ENCODE assay signal across 3 cellular contexts in the genomic region with DNA sequence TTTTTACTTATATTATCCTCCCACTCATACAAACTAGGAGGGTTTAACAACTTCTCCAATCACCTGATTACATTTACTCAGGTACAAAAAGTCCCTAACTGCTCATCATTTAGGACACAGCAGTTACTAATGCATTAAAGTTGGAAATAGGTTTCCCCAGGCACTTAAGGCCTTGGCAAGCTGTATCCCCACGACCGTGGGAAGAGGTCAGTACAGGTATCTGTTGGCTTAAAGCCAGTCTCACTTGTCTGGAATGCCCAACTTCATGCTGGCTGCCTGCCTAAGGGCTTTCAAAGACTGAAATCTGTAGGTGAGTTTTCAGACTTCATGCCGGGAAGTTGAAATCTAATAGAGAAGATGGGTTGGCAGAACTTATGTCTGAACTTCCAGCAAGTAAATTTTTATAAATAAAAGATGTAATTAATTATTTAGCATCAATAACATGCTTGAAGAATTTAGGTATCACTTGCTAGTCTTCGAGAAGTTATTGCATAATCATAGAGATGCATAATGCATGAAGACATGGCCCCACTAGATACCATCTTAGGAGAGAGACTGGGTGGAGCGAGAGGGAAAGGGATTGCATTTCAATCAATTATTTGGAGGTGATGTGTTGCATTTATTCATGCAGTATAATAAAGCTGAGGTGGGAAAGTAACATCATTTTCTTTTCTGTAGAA.
TF ChIP-seq lines count a peak whose summit lies in the region.

No MANE protein-coding gene starts in this region.

TF ChIP-seq in SK-N-SH, 30 proteins besides CTCF, POLR2A, EP300 and RAD21:
- TF ChIP-seq CHD2 (IDR thresholded peaks at IDR 0.05; ENCODE audit: low read length, partially characterized antibody) = no peak
- TF ChIP-seq MXI1 (IDR thresholded peaks at IDR 0.05; ENCODE audit: low read depth, low read length) = no peak
- TF ChIP-seq YY1 (IDR thresholded peaks at IDR 0.05; ENCODE audit: low read depth) = no peak
- TF ChIP-seq JUND (IDR thresholded peaks at IDR 0.05) = no peak
- no peak for TF ChIP-seq NRF1 (IDR thresholded peaks at IDR 0.05; ENCODE audit: low read depth, low read length)
- no peak for TF ChIP-seq FOXJ3 (CRISPR knock-in tag; IDR thresholded peaks at IDR 0.05)
- TF ChIP-seq, protein P1, sequence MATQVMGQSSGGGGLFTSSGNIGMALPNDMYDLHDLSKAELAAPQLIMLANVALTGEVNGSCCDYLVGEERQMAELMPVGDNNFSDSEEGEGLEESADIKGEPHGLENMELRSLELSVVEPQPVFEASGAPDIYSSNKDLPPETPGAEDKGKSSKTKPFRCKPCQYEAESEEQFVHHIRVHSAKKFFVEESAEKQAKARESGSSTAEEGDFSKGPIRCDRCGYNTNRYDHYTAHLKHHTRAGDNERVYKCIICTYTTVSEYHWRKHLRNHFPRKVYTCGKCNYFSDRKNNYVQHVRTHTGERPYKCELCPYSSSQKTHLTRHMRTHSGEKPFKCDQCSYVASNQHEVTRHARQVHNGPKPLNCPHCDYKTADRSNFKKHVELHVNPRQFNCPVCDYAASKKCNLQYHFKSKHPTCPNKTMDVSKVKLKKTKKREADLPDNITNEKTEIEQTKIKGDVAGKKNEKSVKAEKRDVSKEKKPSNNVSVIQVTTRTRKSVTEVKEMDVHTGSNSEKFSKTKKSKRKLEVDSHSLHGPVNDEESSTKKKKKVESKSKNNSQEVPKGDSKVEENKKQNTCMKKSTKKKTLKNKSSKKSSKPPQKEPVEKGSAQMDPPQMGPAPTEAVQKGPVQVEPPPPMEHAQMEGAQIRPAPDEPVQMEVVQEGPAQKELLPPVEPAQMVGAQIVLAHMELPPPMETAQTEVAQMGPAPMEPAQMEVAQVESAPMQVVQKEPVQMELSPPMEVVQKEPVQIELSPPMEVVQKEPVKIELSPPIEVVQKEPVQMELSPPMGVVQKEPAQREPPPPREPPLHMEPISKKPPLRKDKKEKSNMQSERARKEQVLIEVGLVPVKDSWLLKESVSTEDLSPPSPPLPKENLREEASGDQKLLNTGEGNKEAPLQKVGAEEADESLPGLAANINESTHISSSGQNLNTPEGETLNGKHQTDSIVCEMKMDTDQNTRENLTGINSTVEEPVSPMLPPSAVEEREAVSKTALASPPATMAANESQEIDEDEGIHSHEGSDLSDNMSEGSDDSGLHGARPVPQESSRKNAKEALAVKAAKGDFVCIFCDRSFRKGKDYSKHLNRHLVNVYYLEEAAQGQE (IDR thresholded peaks at IDR 0.05; ENCODE audit: low read depth, low read length) = no peak
- TF ChIP-seq, protein P2, sequence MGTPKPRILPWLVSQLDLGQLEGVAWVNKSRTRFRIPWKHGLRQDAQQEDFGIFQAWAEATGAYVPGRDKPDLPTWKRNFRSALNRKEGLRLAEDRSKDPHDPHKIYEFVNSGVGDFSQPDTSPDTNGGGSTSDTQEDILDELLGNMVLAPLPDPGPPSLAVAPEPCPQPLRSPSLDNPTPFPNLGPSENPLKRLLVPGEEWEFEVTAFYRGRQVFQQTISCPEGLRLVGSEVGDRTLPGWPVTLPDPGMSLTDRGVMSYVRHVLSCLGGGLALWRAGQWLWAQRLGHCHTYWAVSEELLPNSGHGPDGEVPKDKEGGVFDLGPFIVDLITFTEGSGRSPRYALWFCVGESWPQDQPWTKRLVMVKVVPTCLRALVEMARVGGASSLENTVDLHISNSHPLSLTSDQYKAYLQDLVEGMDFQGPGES (IDR thresholded peaks at IDR 0.05; ENCODE audit: low read depth, low read length) = no peak
- TF ChIP-seq, protein P3, sequence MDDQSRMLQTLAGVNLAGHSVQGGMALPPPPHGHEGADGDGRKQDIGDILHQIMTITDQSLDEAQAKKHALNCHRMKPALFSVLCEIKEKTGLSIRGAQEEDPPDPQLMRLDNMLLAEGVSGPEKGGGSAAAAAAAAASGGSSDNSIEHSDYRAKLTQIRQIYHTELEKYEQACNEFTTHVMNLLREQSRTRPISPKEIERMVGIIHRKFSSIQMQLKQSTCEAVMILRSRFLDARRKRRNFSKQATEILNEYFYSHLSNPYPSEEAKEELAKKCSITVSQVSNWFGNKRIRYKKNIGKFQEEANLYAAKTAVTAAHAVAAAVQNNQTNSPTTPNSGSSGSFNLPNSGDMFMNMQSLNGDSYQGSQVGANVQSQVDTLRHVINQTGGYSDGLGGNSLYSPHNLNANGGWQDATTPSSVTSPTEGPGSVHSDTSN (IDR thresholded peaks at IDR 0.05) = no peak

TF ChIP-seq in SK-N-SH treated with all-trans-retinoic acid at 6 μM for 48 hours, 23 proteins besides CTCF, POLR2A, EP300 and RAD21 (continues in another document):
- no peak for TF ChIP-seq ZNF8 (CRISPR knock-in tag; IDR thresholded peaks at IDR 0.05)
- TF ChIP-seq ARNTL (CRISPR knock-in tag; IDR thresholded peaks at IDR 0.05; ENCODE audit: borderline replicate concordance, low read depth) = no peak
- TF ChIP-seq ZC3H10 (CRISPR knock-in tag; IDR thresholded peaks at IDR 0.05) = no peak
- no peak for TF ChIP-seq GLIS3 (CRISPR knock-in tag; IDR thresholded peaks at IDR 0.05)
- TF ChIP-seq RARB (CRISPR knock-in tag; IDR thresholded peaks at IDR 0.05) = no peak
- no peak for TF ChIP-seq OSR1 (CRISPR knock-in tag; IDR thresholded peaks at IDR 0.05)
- no peak for TF ChIP-seq ZNF70 (CRISPR knock-in tag; IDR thresholded peaks at IDR 0.05)
- no peak for TF ChIP-seq ISL1 (CRISPR knock-in tag; IDR thresholded peaks at IDR 0.05)
- TF ChIP-seq, protein P4, sequence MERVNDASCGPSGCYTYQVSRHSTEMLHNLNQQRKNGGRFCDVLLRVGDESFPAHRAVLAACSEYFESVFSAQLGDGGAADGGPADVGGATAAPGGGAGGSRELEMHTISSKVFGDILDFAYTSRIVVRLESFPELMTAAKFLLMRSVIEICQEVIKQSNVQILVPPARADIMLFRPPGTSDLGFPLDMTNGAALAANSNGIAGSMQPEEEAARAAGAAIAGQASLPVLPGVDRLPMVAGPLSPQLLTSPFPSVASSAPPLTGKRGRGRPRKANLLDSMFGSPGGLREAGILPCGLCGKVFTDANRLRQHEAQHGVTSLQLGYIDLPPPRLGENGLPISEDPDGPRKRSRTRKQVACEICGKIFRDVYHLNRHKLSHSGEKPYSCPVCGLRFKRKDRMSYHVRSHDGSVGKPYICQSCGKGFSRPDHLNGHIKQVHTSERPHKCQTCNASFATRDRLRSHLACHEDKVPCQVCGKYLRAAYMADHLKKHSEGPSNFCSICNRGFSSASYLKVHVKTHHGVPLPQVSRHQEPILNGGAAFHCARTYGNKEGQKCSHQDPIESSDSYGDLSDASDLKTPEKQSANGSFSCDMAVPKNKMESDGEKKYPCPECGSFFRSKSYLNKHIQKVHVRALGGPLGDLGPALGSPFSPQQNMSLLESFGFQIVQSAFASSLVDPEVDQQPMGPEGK (CRISPR knock-in tag; IDR thresholded peaks at IDR 0.05; ENCODE audit: borderline replicate concordance) = no peak
- TF ChIP-seq, protein P5, sequence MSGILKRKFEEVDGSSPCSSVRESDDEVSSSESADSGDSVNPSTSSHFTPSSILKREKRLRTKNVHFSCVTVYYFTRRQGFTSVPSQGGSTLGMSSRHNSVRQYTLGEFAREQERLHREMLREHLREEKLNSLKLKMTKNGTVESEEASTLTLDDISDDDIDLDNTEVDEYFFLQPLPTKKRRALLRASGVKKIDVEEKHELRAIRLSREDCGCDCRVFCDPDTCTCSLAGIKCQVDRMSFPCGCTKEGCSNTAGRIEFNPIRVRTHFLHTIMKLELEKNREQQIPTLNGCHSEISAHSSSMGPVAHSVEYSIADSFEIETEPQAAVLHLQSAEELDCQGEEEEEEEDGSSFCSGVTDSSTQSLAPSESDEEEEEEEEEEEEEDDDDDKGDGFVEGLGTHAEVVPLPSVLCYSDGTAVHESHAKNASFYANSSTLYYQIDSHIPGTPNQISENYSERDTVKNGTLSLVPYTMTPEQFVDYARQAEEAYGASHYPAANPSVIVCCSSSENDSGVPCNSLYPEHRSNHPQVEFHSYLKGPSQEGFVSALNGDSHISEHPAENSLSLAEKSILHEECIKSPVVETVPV (CRISPR knock-in tag; IDR thresholded peaks at IDR 0.05) = no peak
- no peak for TF ChIP-seq PPARA (CRISPR knock-in tag; IDR thresholded peaks at IDR 0.05; ENCODE audit: borderline replicate concordance)
- TF ChIP-seq ESRRG (CRISPR knock-in tag; IDR thresholded peaks at IDR 0.05) = no peak
- TF ChIP-seq, protein P6, sequence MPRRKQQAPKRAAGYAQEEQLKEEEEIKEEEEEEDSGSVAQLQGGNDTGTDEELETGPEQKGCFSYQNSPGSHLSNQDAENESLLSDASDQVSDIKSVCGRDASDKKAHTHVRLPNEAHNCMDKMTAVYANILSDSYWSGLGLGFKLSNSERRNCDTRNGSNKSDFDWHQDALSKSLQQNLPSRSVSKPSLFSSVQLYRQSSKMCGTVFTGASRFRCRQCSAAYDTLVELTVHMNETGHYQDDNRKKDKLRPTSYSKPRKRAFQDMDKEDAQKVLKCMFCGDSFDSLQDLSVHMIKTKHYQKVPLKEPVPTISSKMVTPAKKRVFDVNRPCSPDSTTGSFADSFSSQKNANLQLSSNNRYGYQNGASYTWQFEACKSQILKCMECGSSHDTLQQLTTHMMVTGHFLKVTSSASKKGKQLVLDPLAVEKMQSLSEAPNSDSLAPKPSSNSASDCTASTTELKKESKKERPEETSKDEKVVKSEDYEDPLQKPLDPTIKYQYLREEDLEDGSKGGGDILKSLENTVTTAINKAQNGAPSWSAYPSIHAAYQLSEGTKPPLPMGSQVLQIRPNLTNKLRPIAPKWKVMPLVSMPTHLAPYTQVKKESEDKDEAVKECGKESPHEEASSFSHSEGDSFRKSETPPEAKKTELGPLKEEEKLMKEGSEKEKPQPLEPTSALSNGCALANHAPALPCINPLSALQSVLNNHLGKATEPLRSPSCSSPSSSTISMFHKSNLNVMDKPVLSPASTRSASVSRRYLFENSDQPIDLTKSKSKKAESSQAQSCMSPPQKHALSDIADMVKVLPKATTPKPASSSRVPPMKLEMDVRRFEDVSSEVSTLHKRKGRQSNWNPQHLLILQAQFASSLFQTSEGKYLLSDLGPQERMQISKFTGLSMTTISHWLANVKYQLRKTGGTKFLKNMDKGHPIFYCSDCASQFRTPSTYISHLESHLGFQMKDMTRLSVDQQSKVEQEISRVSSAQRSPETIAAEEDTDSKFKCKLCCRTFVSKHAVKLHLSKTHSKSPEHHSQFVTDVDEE (CRISPR knock-in tag; IDR thresholded peaks at IDR 0.05) = no peak

TF ChIP-seq in HepG2, 621 proteins besides CTCF, POLR2A, EP300 and RAD21:
- TF ChIP-seq ZNF570 (CRISPR knock-in tag; IDR thresholded peaks at IDR 0.05; ENCODE audit: borderline replicate concordance) = no peak
- no peak for TF ChIP-seq BHLHE40 (IDR thresholded peaks at IDR 0.05; ENCODE audit: low read length)
- peak; percentile 29; the same call in 1 of the 2 replicates for TF ChIP-seq CEBPB (IDR thresholded peaks at IDR 0.05; ENCODE audit: borderline replicate concordance, low read depth, low read length)
